In genomic region chr3:89787485-89787884, GRCh38 we compare ENCODE assay signal across 18 cellular contexts.
A peak's percentile ranks its signal among the peaks of the same experiment; 100 is the strongest.
DNase-seq lines count a peak whose midpoint lies in the region; ATAC-seq and TF ChIP-seq lines count a peak whose summit lies in the region.
"Had no signal": no experiment of that assay in that cellular context is flagged by ENCODE, and none has a peak within 500 bp of the region (broad histone marks: within the 10 kb centered on the region; RNA-seq: fewer than 3 reads in every experiment).

No MANE protein-coding gene starts in this region.

- H3K36me3 ChIP-seq in adipocyte (ENCODE audit: control insufficient read depth, insufficient read depth, low read length, severe bottlenecking): no peaks in the 10 kb centered on the region

- H3K9ac ChIP-seq in adipocyte (ENCODE audit: low read length): no peak overlapping the region

- peak; percentile 2 for DNase-seq in GM03348 (ENCODE audit: low spot score)
- peak; percentile 48 for DNase-seq in adipocyte (ENCODE audit: low read depth)
- DNase-seq in fibroblast of the aortic adventitia (ENCODE audit: low read depth): peak; percentile 0
- DNase-seq in islet precursor cell: no peak
- no peak for DNase-seq in A172 (ENCODE audit: low spot score)
- DNase-seq: HFFc6, KG1, NCI-H1092, NCI-H1436, NCI-H187 treated with DMSO at 0.1 percent for 48 hours, NCI-H2107, NCI-H69, PC-9, SIG-M5 had no signal

- no peak overlapping the region for H3K4me3 ChIP-seq in adipocyte (ENCODE audit: low read length)
- no peak overlapping the region for H3K4me3 ChIP-seq in fibroblast of the aortic adventitia (ENCODE audit: low read depth, low read length)
- H3K4me3 ChIP-seq: PC-9 had no signal

- H3K27me3 ChIP-seq in adipocyte (replicated peaks; ENCODE audit: control insufficient read depth, insufficient read depth, low read length): no peaks in the 10 kb centered on the region

- no peaks in the 10 kb centered on the region for H3K36me3 Mint-ChIP-seq in nephron (ENCODE audit: low read depth)
- H3K36me3 Mint-ChIP-seq: CD14-positive monocyte had no signal

- no peaks in the 10 kb centered on the region for H3K9me3 ChIP-seq in adipocyte (ENCODE audit: control insufficient read depth, low read length)

- peak overlapping the region in 2 of 3 experiments; percentile 5 to 47 for H3K4me3 Mint-ChIP-seq in nephron
- H3K4me3 Mint-ChIP-seq: B cell, CD14-positive monocyte, HFFc6 had no signal

- peaks cover 42% of the 10 kb centered on the region for H3K4me1 Mint-ChIP-seq in nephron
- H3K4me1 Mint-ChIP-seq: B cell, CD14-positive monocyte had no signal

- H3K9me3 Mint-ChIP-seq in nephron: peaks cover 3% of the 10 kb centered on the region

- peaks cover 6% of the 10 kb centered on the region for H3K27me3 Mint-ChIP-seq in nephron (ENCODE audit: low read depth)
- H3K27me3 Mint-ChIP-seq: B cell had no signal

- peaks cover 5% of the 10 kb centered on the region for H3K4me1 ChIP-seq in adipocyte (ENCODE audit: control insufficient read depth, insufficient read depth, low read length)

- H3K27ac Mint-ChIP-seq in nephron: peak overlapping the region; percentile 91 to 94 (median 93)
- H3K27ac Mint-ChIP-seq: B cell, CD14-positive monocyte, HFFc6 had no signal

- no peak for ATAC-seq in GM21786 (IDR thresholded peaks at IDR 0.05; ENCODE audit: unreplicated experiment)

- TF ChIP-seq CTCF in fibroblast of the aortic adventitia (IDR thresholded peaks at IDR 0.05; ENCODE audit: insufficient read depth, low read length) (no peak), nephron (IDR thresholded peaks at IDR 0.05; ENCODE audit: unreplicated experiment in 3 of 3) (no peak)

Comparison
In these comparisons a context has a peak if more than half of its experiments do, and no peak if none do; other contexts are left out.
1. DNase-seq: peak in GM03348 (single experiment), adipocyte (single experiment) and fibroblast of the aortic adventitia (single experiment); none in islet precursor cell (single experiment) and A172 (single experiment).